ENCODE assay signal across 16 cellular contexts in the genomic region with DNA sequence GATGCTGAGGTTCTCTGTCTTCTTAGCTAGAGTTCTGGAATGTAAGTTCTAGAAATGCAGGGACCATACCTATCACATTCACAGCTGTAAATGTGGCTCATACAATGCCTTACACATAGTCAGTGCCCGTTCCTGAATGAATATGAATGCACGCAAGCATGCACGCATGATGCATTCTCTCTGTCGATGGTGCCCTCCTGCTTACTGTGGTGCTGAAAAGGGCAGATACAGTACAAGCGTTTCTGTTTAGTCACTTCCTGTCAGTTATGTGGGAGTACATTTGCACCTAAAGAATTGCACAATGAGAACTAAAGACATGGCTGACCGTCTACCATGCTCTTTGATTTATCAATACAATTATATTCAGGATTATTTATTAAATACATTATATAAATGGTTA.
DNase-seq lines count a peak whose midpoint lies in the region; ATAC-seq, FAIRE-seq and TF ChIP-seq lines count a peak whose summit lies in the region.
"Had no signal": no experiment of that assay in that cellular context is flagged by ENCODE, and none has a peak within 500 bp of the region (broad histone marks: within the 10 kb centered on the region; RNA-seq: fewer than 3 reads in every experiment).

No MANE protein-coding gene starts in this region.

- DNase-seq in stimulated activated CD4-positive, alpha-beta T cell treated with anti-CD3 and anti-CD28 coated beads, Interleukin-1b, Interleukin-23, amount 100 ng/mL, for 48 hours: peak; percentile 21
- no peak for DNase-seq in stimulated activated CD4-positive, alpha-beta T cell treated with anti-CD3 and anti-CD28 coated beads, Interleukin-15, amount 100 ng/mL, for 24 hours
- DNase-seq in NOMO-1 treated with dmso at 0.1 percent for 144 hours (lab: John Stamatoyannopoulos, UW; ENCODE audit: unreplicated experiment) (peak; percentile 17), bronchial epithelial cell (ENCODE audit: low read depth) (peak; percentile 70), NCI-H2171 treated with DMSO at 0.1 percent for 48 hours (lab: John Stamatoyannopoulos, UW) (no peak), NCI-H748 (lab: John Stamatoyannopoulos, UW; ENCODE audit: unreplicated experiment) (no peak), globus pallidus (ENCODE audit: low spot score) (no peak)
- DNase-seq: GM23248; kidney glomerular epithelial cell; mucosa of descending colon; NCI-H1694 treated with DMSO at 0.1 percent for 48 hours; NCI-H524 treated with DMSO at 0.1 percent for 48 hours; posterior cingulate gyrus; stimulated activated CD4-positive, alpha-beta T cell treated with anti-CD3 and anti-CD28 coated beads, Interleukin-12 subunit alpha, Interleukin-12 subunit beta, amount 100 ng/mL, for 4 hours had no signal

- no peaks in the 10 kb centered on the region for H3K27me3 ChIP-seq in bronchial epithelial cell (ENCODE audit: control insufficient read depth, insufficient read depth, low read length)

- no peak for FAIRE-seq in bronchial epithelial cell (lab: Jason Lieb, UNC)
- FAIRE-seq: RCC 7860 had no signal

- H3K4me3 ChIP-seq in bronchial epithelial cell (ENCODE audit: low read depth, low read length): no peak overlapping the region
- H3K4me3 ChIP-seq: GM23248, mucosa of descending colon had no signal

- no peak for ATAC-seq in HG03432 (IDR thresholded peaks at IDR 0.05; ENCODE audit: unreplicated experiment)
- ATAC-seq: mucosa of descending colon had no signal

- no peaks in the 10 kb centered on the region for H3K36me3 ChIP-seq in bronchial epithelial cell (ENCODE audit: control insufficient read depth, insufficient read depth, low read length)

- no peak for TF ChIP-seq CTCF in bronchial epithelial cell (IDR thresholded peaks at IDR 0.05; ENCODE audit: insufficient read depth, low read length, severe bottlenecking)

Comparison
In these comparisons a context has a peak if more than half of its experiments do, and no peak if none do; other contexts are left out.
1. DNase-seq: peak in stimulated activated CD4-positive, alpha-beta T cell treated with anti-CD3 and anti-CD28 coated beads, Interleukin-1b, Interleukin-23, amount 100 ng/mL, for 48 hours (single experiment), NOMO-1 treated with dmso at 0.1 percent for 144 hours (single experiment) and bronchial epithelial cell (single experiment); none in stimulated activated CD4-positive, alpha-beta T cell treated with anti-CD3 and anti-CD28 coated beads, Interleukin-15, amount 100 ng/mL, for 24 hours (single experiment), NCI-H2171 treated with DMSO at 0.1 percent for 48 hours (single experiment), NCI-H748 (single experiment) and globus pallidus (single experiment).